15 cellular contexts compared by ENCODE assay signal in the genomic region with DNA sequence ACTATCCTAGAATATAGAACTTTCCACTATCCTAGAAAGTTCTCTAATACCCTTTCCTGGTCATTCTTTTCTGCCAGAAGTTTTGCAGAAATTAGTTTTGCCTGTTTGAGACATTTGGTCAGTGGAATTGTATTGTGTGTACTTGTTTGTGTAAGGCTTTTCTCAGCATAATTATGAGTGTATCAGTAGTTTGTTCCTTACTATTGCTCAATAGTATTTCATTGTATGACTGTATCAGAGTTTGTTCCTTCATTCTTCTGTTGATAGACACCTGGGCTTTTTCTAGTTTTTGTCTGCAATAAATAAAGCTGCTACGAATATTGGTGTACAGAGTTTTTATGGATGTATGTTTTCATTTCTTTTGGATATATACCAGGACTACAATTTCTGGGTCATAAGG. TPM values are rescaled to one million over a fixed set of nuclear protein-coding genes. Genes with fewer than 3 reads are reported as not detected.
DNase-seq lines count a peak whose midpoint lies in the region; ATAC-seq, FAIRE-seq and TF ChIP-seq lines count a peak whose summit lies in the region.
"Had no signal": no experiment of that assay in that cellular context is flagged by ENCODE, and none has a peak within 500 bp of the region (broad histone marks: within the 10 kb centered on the region; RNA-seq: fewer than 3 reads in every experiment).

No MANE protein-coding gene starts in this region.

- POLR2A ChIA-PET in HepG2 (lab: Yijun Ruan, JAX) = no interaction called here

- H4K20me1 ChIP-seq in HepG2 (ENCODE audit: insufficient read depth, low read length) = no peaks in the 10 kb centered on the region
- H4K20me1 ChIP-seq: BLaER1 had no signal

- H3K79me2 ChIP-seq in HepG2 (ENCODE audit: insufficient read depth, low read length) = peaks cover 25% of the 10 kb centered on the region

- H3K4me2 ChIP-seq in HepG2 (ENCODE audit: low read depth, low read length) = no peak overlapping the region
- H3K4me2 ChIP-seq: BLaER1, GM23338 had no signal

- TF ChIP-seq EP300 in HepG2 (IDR thresholded peaks at IDR 0.05; ENCODE audit: low read depth in 2 of 2, low read length in 2 of 2) = no peak
- no peak for TF ChIP-seq EP300 in HepG2 (CRISPR knock-in tag; IDR thresholded peaks at IDR 0.05; ENCODE audit: borderline replicate concordance)

- H3K9me3 Mint-ChIP-seq in activated naive CD4-positive, alpha-beta T cell treated with anti-CD3 and anti-CD28 coated beads, Interleukin-2, amount 10 ng/mL, durations not matched to agents 7 days and 5 days = peaks cover 21% of the 10 kb centered on the region

- no peak overlapping the region for H3K4me3 Mint-ChIP-seq in activated naive CD4-positive, alpha-beta T cell treated with anti-CD3 and anti-CD28 coated beads, Interleukin-2, amount 10 ng/mL, durations not matched to agents 7 days and 5 days
- H3K4me3 Mint-ChIP-seq: CD8-positive, alpha-beta memory T cell; GM23338 had no signal

- no peaks in the 10 kb centered on the region for H3K36me3 ChIP-seq in bronchial epithelial cell (ENCODE audit: control insufficient read depth, insufficient read depth, low read length)
- peaks cover 13 to 58% of the 10 kb centered on the region in 2 experiments for H3K36me3 ChIP-seq in HepG2 (replicated peaks in 1 of 2; ENCODE audit: control insufficient read depth in 1 of 2, insufficient read depth in 2 of 2, low read length in 2 of 2)
- H3K36me3 ChIP-seq in HAP-1 (replicated peaks) = peaks cover 62% of the 10 kb centered on the region

- no peak overlapping the region for H2AFZ ChIP-seq in HepG2 (ENCODE audit: low read length)
- H2AFZ ChIP-seq: GM23338 had no signal

- ATAC-seq in HepG2 = no peak
- no peak for ATAC-seq in left ventricle myocardium superior
- ATAC-seq: GM23338 had no signal

- CTCF ChIA-PET in activated naive CD4-positive, alpha-beta T cell treated with anti-CD3 and anti-CD28 coated beads, Interleukin-2, amount 10 ng/mL, durations not matched to agents 7 days and 5 days (lab: Charles Lee) = no interaction called here
- CTCF ChIA-PET in HepG2 (lab: Yijun Ruan, JAX; ENCODE audit: low intra/inter-chr PET ratio, low total read pairs) = no interaction called here

- 95% methylated on average over 1 of the region's 1 CpG for WGBS in HepG2 (ENCODE audit: low lambda C conversion rate)

- no peaks in the 10 kb centered on the region for H3K27me3 ChIP-seq in bronchial epithelial cell (ENCODE audit: control insufficient read depth, insufficient read depth, low read length)
- no peaks in the 10 kb centered on the region for H3K27me3 ChIP-seq in HepG2 (ENCODE audit: control insufficient read depth in 1 of 2, insufficient read depth in 2 of 2, low read length in 2 of 2)
- H3K27me3 ChIP-seq in HAP-1 (ENCODE audit: low read depth) = no peaks in the 10 kb centered on the region
- H3K27me3 ChIP-seq: BLaER1 had no signal

- no peak overlapping the region for H3K27ac ChIP-seq in HepG2 (ENCODE audit: extremely low read length, insufficient read depth, low read length)
- H3K27ac ChIP-seq: BLaER1 had no signal

- TF ChIP-seq CTCF in bronchial epithelial cell (IDR thresholded peaks at IDR 0.05; ENCODE audit: insufficient read depth, low read length, severe bottlenecking) (no peak), HepG2 (CRISPR knock-in tag; IDR thresholded peaks at IDR 0.05) (no peak)

- no peak for DNase-seq in activated naive CD4-positive, alpha-beta T cell treated with anti-CD3 and anti-CD28 coated beads, Interleukin-2, amount 10 ng/mL, durations not matched to agents 7 days and 5 days
- DNase-seq in activated naive CD4-positive, alpha-beta T cell treated with anti-CD3 and anti-CD28 coated beads, Interleukin-2, amount 50 U/mL, for 16 hours = no peak
- DNase-seq in bronchial epithelial cell (ENCODE audit: low read depth) (peak; percentile 48), HepG2 (ENCODE audit: low spot score) (no peak), left ventricle myocardium superior (no peak), LoVo (ENCODE audit: low spot score) (no peak), HAP-1 (ENCODE audit: low spot score in 2 of 2) (no peak)
- DNase-seq: 8988T; Caco-2; CD8-positive, alpha-beta memory T cell; DMS53; GF-D8; H7 had no signal

- H3K4me1 ChIP-seq in HepG2 (ENCODE audit: insufficient read depth, low read length) (peaks cover 19% of the 10 kb centered on the region), HAP-1 (no peaks in the 10 kb centered on the region)
- H3K4me1 ChIP-seq: BLaER1, Caco-2 had no signal

- FAIRE-seq in bronchial epithelial cell (lab: Jason Lieb, UNC) (no peak), HepG2 (lab: Jason Lieb, UNC) (no peak)

- peaks cover 59% of the 10 kb centered on the region for H3K36me3 Mint-ChIP-seq in activated naive CD4-positive, alpha-beta T cell treated with anti-CD3 and anti-CD28 coated beads, Interleukin-2, amount 10 ng/mL, durations not matched to agents 7 days and 5 days

- no peak for TF ChIP-seq POLR2A in HepG2 (IDR thresholded peaks at IDR 0.05; ENCODE audit: insufficient read depth in 1 of 2, low read depth in 2 of 2, low read length in 2 of 2)

- H3K4me3 ChIP-seq in bronchial epithelial cell (ENCODE audit: low read depth, low read length) = no peak overlapping the region
- no peak overlapping the region for H3K4me3 ChIP-seq in HepG2 (replicated peaks in 1 of 3; ENCODE audit: insufficient read depth in 1 of 3, low read depth in 2 of 3, low read length in 3 of 3)
- H3K4me3 ChIP-seq in HAP-1 = no peak overlapping the region
- H3K4me3 ChIP-seq: BLaER1, GM23338 had no signal

- H3K27me3 Mint-ChIP-seq in activated naive CD4-positive, alpha-beta T cell treated with anti-CD3 and anti-CD28 coated beads, Interleukin-2, amount 10 ng/mL, durations not matched to agents 7 days and 5 days = no peaks in the 10 kb centered on the region
- H3K27me3 Mint-ChIP-seq: CD8-positive, alpha-beta memory T cell had no signal

- no peak for TF ChIP-seq RAD21 in HepG2 (CRISPR knock-in tag; IDR thresholded peaks at IDR 0.05)

- H3K27ac Mint-ChIP-seq in activated naive CD4-positive, alpha-beta T cell treated with anti-CD3 and anti-CD28 coated beads, Interleukin-2, amount 10 ng/mL, durations not matched to agents 7 days and 5 days = peak overlapping the region; percentile 42
- H3K27ac Mint-ChIP-seq: CD8-positive, alpha-beta memory T cell; GM23338 had no signal

- BruUV-seq in HepG2 (replicated peaks; lab: Mats Ljungman, UMichigan) = no TSS peak

- H3K9me3 ChIP-seq in HepG2 (ENCODE audit: low read length) (peaks cover 25% of the 10 kb centered on the region), HAP-1 (0 out of 2 replicates have a peak, but pooled peaks cover 8% of the 10 kb centered on the region)

- no peak overlapping the region for H3K9ac ChIP-seq in HepG2 (ENCODE audit: insufficient read depth, low read depth, low read length)
- H3K9ac ChIP-seq: BLaER1 had no signal

- in situ Hi-C loops in HepG2 (cut with HindIII; ENCODE audit: extremely low pct_ligation_motif_present, low pct_unique_long_range_greater_than_20kb) = no loop called here
- in situ Hi-C loops in HAP-1 (cut with MboI; ENCODE audit: low sequenced_read_pairs) = no loop called here

- intact Hi-C loops in HepG2 (cut with micrococcal nuclease; ENCODE audit: unreplicated experiment) = no loop called here
- intact Hi-C loops in left ventricle myocardium superior (cut with micrococcal nuclease) = no loop called here

- H3K4me1 Mint-ChIP-seq in activated naive CD4-positive, alpha-beta T cell treated with anti-CD3 and anti-CD28 coated beads, Interleukin-2, amount 10 ng/mL, durations not matched to agents 7 days and 5 days = no peaks in the 10 kb centered on the region
- H3K4me1 Mint-ChIP-seq: GM23338 had no signal

TF ChIP-seq in HepG2, 621 proteins besides CTCF, POLR2A, EP300 and RAD21:
- TF ChIP-seq ZNF24 (IDR thresholded peaks at IDR 0.05) (no peak), CEBPB (IDR thresholded peaks at IDR 0.05; ENCODE audit: borderline replicate concordance, low read depth, low read length) (peak; percentile 86), ELF1 (CRISPR knock-in tag; IDR thresholded peaks at IDR 0.05) (no peak), ZNF772 (CRISPR knock-in tag; IDR thresholded peaks at IDR 0.05) (no peak)

RNA-seq across cellular contexts. Expression of a gene that starts 27.2 kb away (rescaled TPM):
- total RNA-seq in bronchial epithelial cell (3.4 and 4.2 TPM in 2 replicates), HepG2 (2016; rRNA removed; fragmentation: Illumina TruSeq; extraction: Trizol) (32.5 and 44.3 TPM in 2 replicates), left ventricle myocardium superior (1.9 TPM)
- total RNA-seq in HepG2 (2016; cell fraction: cytosol; rRNA removed; fragmentation: Illumina TruSeq; extraction: Trizol; ENCODE audit: low read depth) = 31.4 and 38.1 TPM in 2 replicates
- total RNA-seq in HepG2 (2016; cell fraction: insoluble cytoplasmic fraction; rRNA removed; fragmentation: Illumina TruSeq; extraction: Trizol) = 34.4 and 42.7 TPM in 2 replicates
- total RNA-seq in HepG2 (2016; cell fraction: membrane; rRNA removed; fragmentation: Illumina TruSeq; extraction: Trizol) = 25.4 and 30.0 TPM in 2 replicates
- 36.9 and 38.4 TPM in 2 replicates for total RNA-seq in HepG2 (2016; cell fraction: nucleus; rRNA removed; fragmentation: Illumina TruSeq; extraction: Trizol)
- polyA plus RNA-seq in HepG2 (2011; rRNA removed) = 4.1 and 5.6 TPM in 2 replicates
- 2.0 and 3.1 TPM in 2 replicates for polyA plus RNA-seq in HepG2 (2011; cell fraction: cytosol; rRNA removed)
- 3.6 and 5.6 TPM in 2 replicates for polyA plus RNA-seq in HepG2 (2011; cell fraction: nucleus; rRNA removed)
- polyA plus RNA-seq in HepG2 (2012) = 7.3 and 9.7 TPM in 2 replicates
- 2.2 and 3.0 TPM in 2 replicates for polyA plus RNA-seq in HepG2 (2016; cell fraction: cytosol; fragmentation: Illumina TruSeq; extraction: Trizol; ENCODE audit: low read depth)
- 23.6 and 26.3 TPM in 2 replicates for polyA plus RNA-seq in HepG2 (2016; cell fraction: insoluble cytoplasmic fraction; fragmentation: Illumina TruSeq; extraction: Trizol; ENCODE audit: low read depth)
- polyA plus RNA-seq in HepG2 (2016; cell fraction: membrane; fragmentation: Illumina TruSeq; extraction: Trizol; ENCODE audit: low read depth) = 3.6 and 4.9 TPM in 2 replicates
- polyA plus RNA-seq in HepG2 (2016; cell fraction: nucleus; fragmentation: Illumina TruSeq; extraction: Trizol; ENCODE audit: insufficient read depth, low read depth) = 21.7 and 22.3 TPM in 2 replicates
- polyA minus RNA-seq in HepG2 (2011; rRNA and poly(A)+ RNA removed; ENCODE audit: low replicate concordance) = 6.6 and 12.6 TPM in 2 replicates
- 5.5 and 5.9 TPM in 2 replicates for polyA minus RNA-seq in HepG2 (2011; cell fraction: cytosol; rRNA and poly(A)+ RNA removed)
- polyA minus RNA-seq in HepG2 (2011; cell fraction: nucleus; rRNA and poly(A)+ RNA removed) = 34.2 and 34.6 TPM in 2 replicates
